ENCODE assay signal across 13 cellular contexts in the genomic region with DNA sequence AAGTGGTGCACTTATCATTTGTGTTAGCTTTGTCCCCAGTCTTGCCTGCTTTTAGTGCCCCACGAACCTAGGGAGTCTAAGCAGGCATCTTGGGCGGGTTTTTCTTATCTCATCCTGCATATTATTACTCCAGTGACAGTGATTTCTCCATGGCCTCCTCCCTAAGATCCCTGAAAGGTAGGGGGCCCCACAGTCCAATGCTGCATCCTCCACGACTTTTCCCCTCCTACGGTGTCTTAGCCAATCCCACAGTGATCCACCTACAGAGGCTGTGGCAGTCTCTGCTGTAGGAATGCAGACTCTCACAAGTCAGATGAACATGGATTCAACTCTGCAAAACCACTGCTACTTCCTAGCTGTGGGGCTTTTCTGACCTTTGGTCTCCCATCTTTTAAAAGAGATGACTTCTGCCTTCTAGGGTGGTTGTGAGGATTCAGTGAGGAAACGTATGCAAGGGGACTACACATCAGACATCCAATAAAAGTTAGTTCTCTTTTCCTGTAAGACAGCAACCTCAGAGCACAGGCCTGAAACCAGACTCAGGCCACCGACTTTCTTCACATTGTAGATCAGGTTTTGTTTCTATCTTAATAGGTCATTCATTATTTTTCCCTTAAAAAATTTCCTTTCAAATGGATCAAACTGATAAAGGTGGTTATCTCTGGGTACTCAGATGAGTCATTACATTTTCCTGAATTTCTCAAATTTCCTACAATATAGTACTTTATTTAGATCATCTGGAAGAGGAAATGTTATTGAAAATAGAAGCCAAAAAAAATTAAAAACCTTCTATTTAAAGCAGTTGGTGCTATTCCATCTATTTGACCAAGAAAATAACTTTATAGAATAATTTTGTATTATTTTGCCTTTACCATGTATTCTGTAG. TPM values are rescaled to one million over a fixed set of nuclear protein-coding genes. Genes with fewer than 3 reads are reported as not detected.
DNase-seq lines count a peak whose midpoint lies in the region; ATAC-seq and TF ChIP-seq lines count a peak whose summit lies in the region.
"Had no signal": no experiment of that assay in that cellular context is flagged by ENCODE, and none has a peak within 500 bp of the region (broad histone marks: within the 10 kb centered on the region; RNA-seq: fewer than 3 reads in every experiment).

No MANE protein-coding gene starts in this region.

- H3K27me3 Mint-ChIP-seq in endodermal cell (ENCODE audit: insufficient read depth) (no peaks in the 10 kb centered on the region), glutamatergic neuron (ENCODE audit: unreplicated experiment) (peaks cover 2% of the 10 kb centered on the region)

- H3K9me3 Mint-ChIP-seq in endodermal cell (no peaks in the 10 kb centered on the region), glutamatergic neuron (ENCODE audit: unreplicated experiment) (peaks cover 2% of the 10 kb centered on the region)

- H3K4me1 ChIP-seq in endodermal cell (ENCODE audit: control insufficient read depth, insufficient read depth, low read length) (peaks cover 3% of the 10 kb centered on the region), heart left ventricle (peaks cover 0 to 61% (median 0%) of the 10 kb centered on the region in 12 donors)

- intact Hi-C loops in heart left ventricle (cut with DNase I): loop anchor here in 6 of 10 donors (5.0 to 10.0 kb wide), 4 partner anchors 144 to 454 kb away; a partner anchor contains a TSS

- no peaks in the 10 kb centered on the region for H3K27me3 ChIP-seq in endodermal cell (ENCODE audit: control insufficient read depth, insufficient read depth, low read length, poor library complexity, severe bottlenecking)
- H3K27me3 ChIP-seq in heart left ventricle: peaks cover 0 to 9% (median 0%) of the 10 kb centered on the region in 9 donors
- H3K27me3 ChIP-seq: brain microvascular endothelial cell, right lobe of liver had no signal

- peak; percentile 30 for ATAC-seq in GM18511 (IDR thresholded peaks at IDR 0.05; ENCODE audit: unreplicated experiment)
- no peak for ATAC-seq in HG03025 (IDR thresholded peaks at IDR 0.05; ENCODE audit: low FRiP score, unreplicated experiment)
- no peak for ATAC-seq in heart left ventricle

- H3K27ac ChIP-seq in endodermal cell (ENCODE audit: low read depth, low read length) (no peak overlapping the region), heart left ventricle (peak overlapping the region in 4 of 12 donors; percentile 10 to 88 (median 29))
- H3K27ac ChIP-seq: brain microvascular endothelial cell, right lobe of liver had no signal

- WGBS in endodermal cell (ENCODE audit: insufficient coverage in 1 of 2, insufficient read length in 1 of 2), 2 experiments: 85 to 88% methylated on average over 1 to 6 of the region's 6 CpGs
- WGBS in heart left ventricle, 4 donors: 61 to 75% (median 62%) methylated on average over 6 of the region's 6 CpGs

- H3K36me3 ChIP-seq in endodermal cell (ENCODE audit: control insufficient read depth, insufficient read depth, low read length): no peaks in the 10 kb centered on the region
- H3K36me3 ChIP-seq in heart left ventricle: no peaks in the 10 kb centered on the region
- H3K36me3 ChIP-seq: brain microvascular endothelial cell, right lobe of liver had no signal

- DNase-seq in AML-193 (lab: John Stamatoyannopoulos, UW) (peak; percentile 68 to 75), NOMO-1 treated with dmso at 0.1 percent for 144 hours (lab: John Stamatoyannopoulos, UW; ENCODE audit: unreplicated experiment) (peak; percentile 69), endodermal cell (peak; percentile 52), glutamatergic neuron (no peak), H4 (ENCODE audit: low spot score) (no peak), heart left ventricle (no peak)
- DNase-seq: NCI-H2029, right lobe of liver had no signal

- H3K9me3 ChIP-seq in endodermal cell (ENCODE audit: control insufficient read depth, low read length) (no peaks in the 10 kb centered on the region), heart left ventricle (no peaks in the 10 kb centered on the region)
- H3K9me3 ChIP-seq: right lobe of liver had no signal

- no peak overlapping the region for H3K9ac ChIP-seq in endodermal cell (ENCODE audit: extremely low read depth, low read length, poor library complexity, severe bottlenecking)

- TF ChIP-seq POLR2A in heart left ventricle (IDR thresholded peaks at IDR 0.05): no peak

- H3K4me3 Mint-ChIP-seq in endodermal cell: no peak overlapping the region
- no peak overlapping the region for H3K4me3 Mint-ChIP-seq in glutamatergic neuron (ENCODE audit: unreplicated experiment)

- H3K36me3 Mint-ChIP-seq in endodermal cell (ENCODE audit: low read depth) (no peaks in the 10 kb centered on the region), glutamatergic neuron (ENCODE audit: unreplicated experiment) (no peaks in the 10 kb centered on the region)

- peaks cover 49% of the 10 kb centered on the region for H3K4me1 Mint-ChIP-seq in endodermal cell
- no peaks in the 10 kb centered on the region for H3K4me1 Mint-ChIP-seq in glutamatergic neuron (ENCODE audit: low read depth, unreplicated experiment)

- no peak overlapping the region for H3K4me3 ChIP-seq in endodermal cell (ENCODE audit: low read length)
- no peak overlapping the region for H3K4me3 ChIP-seq in heart left ventricle
- H3K4me3 ChIP-seq: right lobe of liver had no signal

- H3K27ac Mint-ChIP-seq in endodermal cell (no peak overlapping the region), glutamatergic neuron (ENCODE audit: unreplicated experiment) (no peak overlapping the region)

- TF ChIP-seq CTCF in endodermal cell (conservative IDR thresholded peaks at IDR 0.05) (peak; percentile 9), glutamatergic neuron (IDR thresholded peaks at IDR 0.05; ENCODE audit: partially characterized antibody, unreplicated experiment) (no peak), heart left ventricle (IDR thresholded peaks at IDR 0.05) (no peak)

RNA-seq across cellular contexts. Expression of a gene that starts 23.2 kb away (rescaled TPM):
- total RNA-seq in endodermal cell (1 to 10 TPM; 2.0 to 3.6 TPM), glutamatergic neuron (ENCODE audit: unreplicated experiment) (not detected), heart left ventricle (under 1 TPM in 3 of 9 donors, not detected in 6; 0.18 to 0.24 (median 0.20) TPM)
- 0.14 TPM for polyA plus RNA-seq in endodermal cell (2013, experiment 1 of 2)
- not detected for polyA plus RNA-seq in endodermal cell (2013, experiment 2 of 2)
- total RNA-seq in H4 (2014; rRNA removed; shearing (Covaris generic)): not detected in 2 replicates
- not detected for polyA plus RNA-seq in heart left ventricle
- total RNA-seq: fibroblast of villous mesenchyme had no signal
- polyA plus RNA-seq: BJ had no signal

RNA-seq across cellular contexts. Expression of a gene that starts 56.3 kb away (rescaled TPM):
- total RNA-seq in endodermal cell (not detected), glutamatergic neuron (ENCODE audit: unreplicated experiment) (not detected), heart left ventricle (10 to 100 TPM in 2 of 9 donors, 1 to 10 TPM in 4, under 1 TPM in 3; 0.56 to 30.0 (median 1.8) TPM)
- polyA plus RNA-seq in endodermal cell (2013, experiment 1 of 2): not detected
- not detected for polyA plus RNA-seq in endodermal cell (2013, experiment 2 of 2)
- 0.39 and 1.6 TPM in 2 replicates for total RNA-seq in H4 (2014; rRNA removed; shearing (Covaris generic))
- under 1 TPM; 0.38 to 0.86 TPM for polyA plus RNA-seq in heart left ventricle
- total RNA-seq: fibroblast of villous mesenchyme had no signal
- polyA plus RNA-seq: BJ had no signal

Comparison
In these comparisons a context has a peak if more than half of its experiments do, and no peak if none do; other contexts are left out.
1. DNase-seq: peak in AML-193 (2 of 2), NOMO-1 treated with dmso at 0.1 percent for 144 hours (single experiment) and endodermal cell (single experiment); none in glutamatergic neuron (single experiment), H4 (single experiment) and heart left ventricle (0 of 5).